Comparison of ENCODE assay signal across 18 cellular contexts in the genomic region with DNA sequence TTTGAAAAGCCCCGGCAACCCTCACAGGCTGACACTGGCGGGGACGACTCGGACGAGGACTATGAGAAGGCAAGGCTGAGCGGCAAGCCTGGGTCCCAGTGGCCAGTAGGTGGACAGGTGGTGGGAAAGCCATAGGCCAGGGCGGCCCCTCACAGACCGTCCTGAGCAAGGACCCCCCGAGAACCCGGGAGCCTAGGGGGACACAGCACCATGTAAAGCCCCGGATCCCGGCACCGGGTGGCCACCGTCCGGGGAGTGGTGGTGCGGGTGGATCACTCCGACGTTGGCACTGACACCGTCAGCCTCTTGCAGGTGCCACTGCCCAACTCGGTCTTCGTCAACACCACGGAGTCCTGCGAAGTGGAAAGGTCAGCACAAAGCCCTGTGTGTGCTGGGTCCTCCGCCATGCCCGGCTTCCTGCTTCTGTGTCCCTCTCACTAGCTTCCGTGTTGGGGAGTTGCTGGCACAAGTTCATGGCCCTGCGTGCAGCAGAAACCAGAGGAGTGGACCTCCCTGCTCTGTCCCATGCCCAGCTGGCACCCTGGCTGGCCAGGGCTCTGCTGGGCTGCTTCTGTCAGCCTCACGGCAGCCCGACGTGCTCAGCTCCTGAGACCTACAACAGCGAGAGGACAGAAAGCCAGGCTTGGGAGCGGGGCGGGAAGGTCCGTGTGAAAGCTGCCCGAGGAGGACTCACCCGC. TPM values are rescaled to one million over a fixed set of nuclear protein-coding genes. Genes with fewer than 3 reads are reported as not detected.
DNase-seq lines count a peak whose midpoint lies in the region; ATAC-seq, FAIRE-seq and TF ChIP-seq lines count a peak whose summit lies in the region.
"Had no signal": no experiment of that assay in that cellular context is flagged by ENCODE, and none has a peak within 500 bp of the region (broad histone marks: within the 10 kb centered on the region; RNA-seq: fewer than 3 reads in every experiment).

No MANE protein-coding gene starts in this region.

- WGBS in GM12878 (ENCODE audit: insufficient coverage, insufficient replicate concordance, low lambda C conversion rate, missing lambda C conversion rate): 78% methylated on average over 36 of the region's 36 CpGs

- no peaks in the 10 kb centered on the region for H3K27me3 ChIP-seq in GM12878 (replicated peaks in 1 of 2; ENCODE audit: control insufficient read depth in 2 of 2, insufficient read depth in 2 of 2, low read length in 1 of 2)
- H3K27me3 ChIP-seq: esophagus muscularis mucosa, vagina had no signal

- H3K4me1 Mint-ChIP-seq in type B pancreatic cell (ENCODE audit: unreplicated experiment): no peaks in the 10 kb centered on the region

- peaks cover 35% of the 10 kb centered on the region for H3K4me1 ChIP-seq in GM12878 (ENCODE audit: control insufficient read depth, insufficient read depth, low read length)
- peaks cover under 1% of the 10 kb centered on the region for H3K4me1 ChIP-seq in mucosa of descending colon (ENCODE audit: low read depth)

- peak overlapping the region; percentile 6 for H3K4me2 ChIP-seq in GM12878 (ENCODE audit: control insufficient read depth, insufficient read depth)

- no peak overlapping the region for H2AFZ ChIP-seq in GM12878 (ENCODE audit: control insufficient read depth, low read depth, low read length)

- no peaks in the 10 kb centered on the region for H3K9me3 Mint-ChIP-seq in type B pancreatic cell

- H3K36me3 ChIP-seq in GM12878 (ENCODE audit: control insufficient read depth in 2 of 2, insufficient read depth in 2 of 2, low read length in 1 of 2) (peaks cover 15 to 27% of the 10 kb centered on the region in 2 experiments; a peak in 3 of 4 replicates), mucosa of descending colon (ENCODE audit: low read depth) (peaks cover 7% of the 10 kb centered on the region)

- H3K27me3 Mint-ChIP-seq in type B pancreatic cell: no peaks in the 10 kb centered on the region

- RAD21 ChIA-PET in GM12878 (lab: Charles Lee; ENCODE audit: unreplicated experiment): interaction anchor here (1.0 to 1.1 kb wide), 2 partner anchors 44 to 46 kb away, joined by 3 to 4 read pairs; no protein-coding TSS in a partner anchor

- ATAC-seq in Right ventricle myocardium superior (ENCODE audit: poor library complexity) (no peak), GM12878 (no peak), mucosa of descending colon (no peak), HG02588 (IDR thresholded peaks at IDR 0.05; ENCODE audit: unreplicated experiment) (no peak)
- ATAC-seq: PC-3 had no signal

- intact Hi-C loops in Right ventricle myocardium superior (cut with DNase I): no loop called here
- intact Hi-C loops in cardiac septum (cut with DNase I): no loop called here
- intact Hi-C loops in GM12878 (cut with micrococcal nuclease; ENCODE audit: unreplicated experiment): no loop called here
- intact Hi-C loops in mucosa of descending colon (cut with DNase I, micrococcal nuclease): no loop called here

- CTCF ChIA-PET in GM12878 (lab: Yijun Ruan, JAX): interaction anchor here (1.0 kb wide), 1 partner anchor 67 kb away, joined by 3 read pairs; no protein-coding TSS in a partner anchor

- H4K20me1 ChIP-seq in GM12878 (ENCODE audit: control insufficient read depth, insufficient read depth): no peaks in the 10 kb centered on the region

- peak overlapping the region; percentile 59 for H3K27ac ChIP-seq in GM12878 (ENCODE audit: control insufficient read depth, insufficient read depth)
- H3K27ac ChIP-seq: esophagus muscularis mucosa, vagina had no signal

- SMC1A ChIA-PET in GM12878 (lab: Charles Lee; ENCODE audit: uncharacterized antibody, unreplicated experiment): interaction anchor here (0.6 to 1.4 kb wide), 3 partner anchors 16 to 123 kb away, joined by 3 to 4 read pairs (median 3); no protein-coding TSS in a partner anchor

- in situ Hi-C loops in GM12878 (cut with MboI): no loop called here

- 0 out of 2 replicates have a peak, but pooled peaks have one; percentile 7 for TF ChIP-seq POLR2A in GM12878 (IDR thresholded peaks at IDR 0.05; ENCODE audit: low read depth, low read length)

- H3K4me3 ChIP-seq in GM12878 (no peak overlapping the region), mucosa of descending colon (no peak overlapping the region)
- H3K4me3 ChIP-seq: esophagus muscularis mucosa, vagina had no signal

- no peak for TF ChIP-seq RAD21 in GM12878 (IDR thresholded peaks at IDR 0.05; ENCODE audit: insufficient read depth, low read depth, low read length)

- DNase-seq in Right ventricle myocardium superior (peak; percentile 34), cardiac septum (ENCODE audit: low spot score) (no peak), GM12878 (ENCODE audit: low read depth, low spot score) (no peak), mucosa of descending colon (peak in 2 of 3 donors; percentile 16 to 44), type B pancreatic cell (ENCODE audit: extremely low spot score, unreplicated experiment) (peak; percentile 61), T-helper 9 cell (no peak), T-helper 1 cell (no peak)
- DNase-seq: dermis blood vessel endothelial cell; MV-4-11; NCI-H2081; NCI-H526 treated with DMSO at 0.1 percent for 48 hours; PC-3; stimulated activated CD4-positive, alpha-beta T cell treated with anti-CD3 and anti-CD28 coated beads, Interleukin-4, amount 100 ng/mL, for 24 hours; SW 1271 had no signal

- BruUV-seq in GM12878 (replicated peaks; lab: Mats Ljungman, UMichigan): no TSS peak

- no peak overlapping the region for H3K4me3 Mint-ChIP-seq in type B pancreatic cell

- H3K36me3 Mint-ChIP-seq in type B pancreatic cell: peaks cover 3% of the 10 kb centered on the region

- no peaks in the 10 kb centered on the region for H3K79me2 ChIP-seq in GM12878 (ENCODE audit: control insufficient read depth, insufficient read depth, low read length)

- no peak overlapping the region for H3K9ac ChIP-seq in GM12878 (ENCODE audit: control insufficient read depth, insufficient read depth, low read length)

- TF ChIP-seq CTCF in GM12878 (IDR thresholded peaks at IDR 0.05 in 2 of 3, conservative IDR thresholded peaks at IDR 0.05 in 1 of 3; ENCODE audit: control insufficient read depth in 2 of 3, extremely low read depth in 1 of 3, insufficient read depth in 1 of 3, low read depth in 3 of 3, low read length in 3 of 3) (no peak), mucosa of descending colon (IDR thresholded peaks at IDR 0.05) (no peak), type B pancreatic cell (conservative IDR thresholded peaks at IDR 0.05) (no peak)

- no peak for TF ChIP-seq EP300 in GM12878 (IDR thresholded peaks at IDR 0.05; ENCODE audit: borderline replicate concordance in 1 of 2, control insufficient read depth in 1 of 2, low read depth in 2 of 2, low read length in 2 of 2)

- no peak for FAIRE-seq in GM12878 (lab: Jason Lieb, UNC)
- FAIRE-seq: H1 had no signal

- no peak overlapping the region for H3K27ac Mint-ChIP-seq in type B pancreatic cell

- H3K9me3 ChIP-seq in GM12878 (replicated peaks; ENCODE audit: control insufficient read depth, insufficient read depth, low read length) (no peaks in the 10 kb centered on the region), mucosa of descending colon (no peaks in the 10 kb centered on the region)
- H3K9me3 ChIP-seq: esophagus muscularis mucosa, vagina had no signal

- POLR2A ChIA-PET in GM12878 (lab: Charles Lee): interaction anchor here (0.8 kb wide), 1 partner anchor 81 kb away, joined by 3 read pairs; no protein-coding TSS in a partner anchor

TF ChIP-seq in GM12878, 131 proteins besides CTCF, POLR2A, EP300 and RAD21 (continues in another document):
- TF ChIP-seq DPF2 (IDR thresholded peaks at IDR 0.05) (no peak), SIN3A (IDR thresholded peaks at IDR 0.05; ENCODE audit: low read depth, low read length) (no peak)

RNA-seq across cellular contexts. Expression of a gene that starts 11.9 kb away (rescaled TPM):
- total RNA-seq in Right ventricle myocardium superior (217 TPM), cardiac septum (213 TPM), GM12878 (2014; rRNA removed) (128 and 136 TPM in 2 replicates), GM12878 (2014; rRNA removed; fragmentation: Illumina TruSeq; extraction: Trizol) (65.6 and 70.1 TPM in 2 replicates), GM12878 (2021) (182 and 183 TPM in 2 replicates), mucosa of descending colon (100 to 1,000 TPM; 201 to 373 (median 261) TPM), type B pancreatic cell (ENCODE audit: low replicate concordance) (197 and 235 TPM in 2 replicates)
- total RNA-seq in GM12878 (2013; cell fraction: nucleolus; rRNA removed): 321 and 355 TPM in 2 replicates
- polyA plus RNA-seq in GM12878 (2011; ENCODE audit: low read depth): 61.6 TPM
- polyA plus RNA-seq in GM12878 (2011; rRNA removed) (75.4 and 93.5 TPM in 2 replicates), GM12878 (2014; fragmentation: Illumina TruSeq; extraction: Trizol) (97.2 and 107 TPM in 2 replicates), GM12878 (2014; fragmentation: Nextera tagmentation; extraction: Ambion mirVana) (10 to 100 TPM; 21.6 to 50.2 TPM), GM12878 (2014; rRNA removed) (113 and 126 TPM in 2 replicates), GM12878 (2016; fragmentation: Nextera tagmentation; extraction: Ambion mirVana) (100 to 1,000 TPM; 113 to 116 TPM)
- polyA plus RNA-seq in GM12878 (2011; cell fraction: cytosol; rRNA removed): 103 and 152 TPM in 2 replicates
- 199 and 226 TPM in 2 replicates for polyA plus RNA-seq in GM12878 (2011; cell fraction: nucleus; rRNA removed)
- 119 and 148 TPM in 2 replicates for polyA plus RNA-seq in GM12878 (2012)
- 79.6 and 95.6 TPM in 2 replicates for polyA minus RNA-seq in GM12878 (2011; rRNA and poly(A)+ RNA removed)
- polyA minus RNA-seq in GM12878 (2011; cell fraction: cytosol; rRNA and poly(A)+ RNA removed): 36.4 and 43.2 TPM in 2 replicates
- 57.1 and 78.0 TPM in 2 replicates for polyA minus RNA-seq in GM12878 (2011; cell fraction: nucleus; rRNA and poly(A)+ RNA removed)

RNA-seq across cellular contexts. Expression of a gene that starts 38.9 kb away (rescaled TPM):
- total RNA-seq in Right ventricle myocardium superior (24.9 TPM), cardiac septum (19.1 TPM), GM12878 (2014; rRNA removed) (35.5 and 40.9 TPM in 2 replicates), GM12878 (2014; rRNA removed; fragmentation: Illumina TruSeq; extraction: Trizol) (17.5 and 19.0 TPM in 2 replicates), GM12878 (2021) (51.1 and 61.8 TPM in 2 replicates), mucosa of descending colon (10 to 100 TPM; 48.1 to 75.3 (median 73.0) TPM), type B pancreatic cell (ENCODE audit: low replicate concordance) (31.4 and 45.4 TPM in 2 replicates)
- 275 and 349 TPM in 2 replicates for total RNA-seq in GM12878 (2013; cell fraction: nucleolus; rRNA removed)
- 9.0 TPM for polyA plus RNA-seq in GM12878 (2011; ENCODE audit: low read depth)
- polyA plus RNA-seq in GM12878 (2011; rRNA removed) (18.0 and 37.1 TPM in 2 replicates), GM12878 (2014; fragmentation: Illumina TruSeq; extraction: Trizol) (7.8 and 18.3 TPM in 2 replicates), GM12878 (2014; fragmentation: Nextera tagmentation; extraction: Ambion mirVana) (1 to 10 TPM; 1.1 TPM), GM12878 (2014; rRNA removed) (54.7 and 57.8 TPM in 2 replicates), GM12878 (2016; fragmentation: Nextera tagmentation; extraction: Ambion mirVana) (10 to 100 TPM; 23.0 to 24.8 TPM)
- 35.7 and 42.6 TPM in 2 replicates for polyA plus RNA-seq in GM12878 (2011; cell fraction: cytosol; rRNA removed)
- 270 and 290 TPM in 2 replicates for polyA plus RNA-seq in GM12878 (2011; cell fraction: nucleus; rRNA removed)
- 30.0 and 35.3 TPM in 2 replicates for polyA plus RNA-seq in GM12878 (2012)
- polyA minus RNA-seq in GM12878 (2011; rRNA and poly(A)+ RNA removed): 72.7 and 138 TPM in 2 replicates
- 8.9 and 18.7 TPM in 2 replicates for polyA minus RNA-seq in GM12878 (2011; cell fraction: cytosol; rRNA and poly(A)+ RNA removed)
- polyA minus RNA-seq in GM12878 (2011; cell fraction: nucleus; rRNA and poly(A)+ RNA removed): 47.3 and 86.5 TPM in 2 replicates

Comparison
In these comparisons a context has a peak if more than half of its experiments do, and no peak if none do; other contexts are left out.
1. DNase-seq: peak in Right ventricle myocardium superior (single experiment), mucosa of descending colon (2 of 3) and type B pancreatic cell (single experiment); none in cardiac septum (single experiment), GM12878 (single experiment), T-helper 9 cell (single experiment) and T-helper 1 cell (0 of 5).